8 cellular contexts compared by ENCODE assay signal in the genomic region with DNA sequence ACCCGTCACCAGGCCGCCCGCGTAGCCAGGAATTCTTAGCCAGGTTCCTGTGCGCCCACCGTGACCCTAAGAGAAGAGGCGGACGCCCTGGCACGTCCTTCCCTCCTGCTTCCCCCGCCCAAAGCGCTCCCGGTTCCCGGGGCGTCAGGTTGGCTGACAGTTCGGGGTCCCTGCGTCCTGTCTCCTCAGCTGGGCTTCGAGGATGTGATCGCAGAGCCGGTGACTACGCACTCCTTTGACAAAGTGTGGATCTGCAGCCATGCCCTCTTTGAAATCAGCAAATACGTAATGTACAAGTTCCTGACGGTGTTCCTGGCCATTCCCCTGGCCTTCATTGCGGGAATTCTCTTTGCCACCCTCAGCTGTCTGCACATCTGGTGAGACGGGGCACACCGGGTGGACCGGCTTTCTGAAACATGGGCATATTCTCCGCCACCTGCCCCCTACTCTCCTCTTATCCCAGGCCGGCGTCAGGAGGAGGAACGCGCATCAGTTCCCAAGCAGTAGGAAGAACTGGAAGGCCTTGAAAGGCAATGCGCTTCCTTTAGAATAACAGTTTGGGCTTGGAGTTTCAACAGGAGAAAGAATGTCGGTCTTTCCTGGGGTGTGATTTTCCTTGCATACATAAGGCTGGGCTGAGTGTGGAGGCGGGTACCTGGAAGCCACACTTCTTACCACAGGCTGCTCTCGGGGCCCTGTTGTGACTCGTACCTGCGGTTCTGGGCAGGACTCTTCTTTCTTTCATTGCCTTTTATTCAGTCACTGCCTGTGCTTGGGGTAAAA. TPM values are rescaled to one million over a fixed set of nuclear protein-coding genes. Genes with fewer than 3 reads are reported as not detected.
DNase-seq lines count a peak whose midpoint lies in the region; ATAC-seq and TF ChIP-seq lines count a peak whose summit lies in the region.

No MANE protein-coding gene starts in this region.

- in situ Hi-C loops in transverse colon (cut with MboI; ENCODE audit: low pct_ligation_motif_present in 1 of 4, low pct_unique_long_range_greater_than_20kb in 1 of 4, low sequenced_read_pairs in 3 of 4), result no loop called here

- peak overlapping the region; percentile 68 to 75 for H3K9ac ChIP-seq in mucosa of rectum (ENCODE audit: low read depth in 1 of 2, low read length in 2 of 2)

- no peak for TF ChIP-seq POLR2A in transverse colon (IDR thresholded peaks at IDR 0.05)

- H3K27ac ChIP-seq in mucosa of rectum (ENCODE audit: low read depth in 2 of 2, low read length in 2 of 2), result peak overlapping the region; percentile 74 to 77
- H3K27ac ChIP-seq in transverse colon, result peak overlapping the region; percentile 83 to 90 (median 86)

- H3K4me3 ChIP-seq in epithelial cell of esophagus (ENCODE audit: low read length) (peak overlapping the region; percentile 87), mucosa of rectum (ENCODE audit: low read length in 2 of 2) (peak overlapping the region; percentile 73 to 74), transverse colon (peak overlapping the region; percentile 44 to 85 (median 60))

- TF ChIP-seq EP300 in transverse colon (IDR thresholded peaks at IDR 0.05; ENCODE audit: low read depth), result no peak

- H3K4me1 ChIP-seq in mucosa of rectum (ENCODE audit: control insufficient read depth in 2 of 2, insufficient read depth in 2 of 2, low read length in 2 of 2) (peaks cover 5 to 13% of the 10 kb centered on the region in 2 donors), transverse colon (peaks cover 0 to 21% (median 13%) of the 10 kb centered on the region in 4 donors)

- TF ChIP-seq CTCF in epithelial cell of esophagus (IDR thresholded peaks at IDR 0.05; ENCODE audit: insufficient read depth, low read depth, low read length, missing control alignments) (no peak), transverse colon (IDR thresholded peaks at IDR 0.05) (no peak)

- ATAC-seq in GM18868 (IDR thresholded peaks at IDR 0.05; ENCODE audit: unreplicated experiment) (peak; percentile 78), HG03045 (IDR thresholded peaks at IDR 0.05; ENCODE audit: unreplicated experiment) (peak; percentile 40)

- H3K36me3 ChIP-seq in mucosa of rectum (ENCODE audit: control insufficient read depth in 2 of 2, insufficient read depth in 2 of 2, low read length in 2 of 2) (no peaks in the 10 kb centered on the region), transverse colon (no peaks in the 10 kb centered on the region)

- 12 to 39% methylated on average over 5 to 37 of the region's 37 CpGs for WGBS in transverse colon (ENCODE audit: low coverage in 1 of 2), 2 donors

- intact Hi-C loops in transverse colon (cut with DNase I; ENCODE audit: low total_unique reads), result no loop called here

- no peaks in the 10 kb centered on the region for H3K27me3 ChIP-seq in mucosa of rectum (ENCODE audit: control insufficient read depth in 2 of 2, insufficient read depth in 2 of 2, low read length in 2 of 2)
- peaks cover 5% of the 10 kb centered on the region for H3K27me3 ChIP-seq in transverse colon

- no peaks in the 10 kb centered on the region for H3K9me3 ChIP-seq in mucosa of rectum (ENCODE audit: control insufficient read depth in 2 of 2, low read length in 2 of 2)
- no peaks in the 10 kb centered on the region for H3K9me3 ChIP-seq in transverse colon

- peak; percentile 41 to 63 for DNase-seq in activated CD4-positive, alpha-beta T cell treated with anti-CD3 and anti-CD28 coated beads, Interleukin-2, amount 50 U/mL, for 48 hours
- peak; percentile 96 for DNase-seq in epithelial cell of esophagus (ENCODE audit: low read depth)
- DNase-seq in transverse colon, result peak; percentile 26
- DNase-seq in NCI-H2081 (lab: John Stamatoyannopoulos, UW), result no peak
- no peak for DNase-seq in KG1 (lab: John Stamatoyannopoulos, UW)

RNA-seq across cellular contexts. Expression of a gene that starts 0.7 kb away (rescaled TPM):
- total RNA-seq in transverse colon, result 10 to 100 TPM in 3 of 4 donors, 1 to 10 TPM in 1; 4.1 to 28.3 (median 13.9) TPM

RNA-seq across cellular contexts. Expression of a gene that starts 24.6 kb away (rescaled TPM):
- total RNA-seq in transverse colon, result 10 to 100 TPM; 52.2 to 73.8 (median 62.2) TPM

Comparison
In these comparisons a context has a peak if more than half of its experiments do, and no peak if none do; other contexts are left out.
1. DNase-seq: peak in activated CD4-positive, alpha-beta T cell treated with anti-CD3 and anti-CD28 coated beads, Interleukin-2, amount 50 U/mL, for 48 hours (2 of 2), epithelial cell of esophagus (single experiment) and transverse colon (single experiment); none in NCI-H2081 (0 of 2) and KG1 (single experiment).
2. Peak in every context shown above with its lines, with median percentiles within 50 percentile points of each other: H3K4me3 ChIP-seq.